ENCODE assay signal across 12 cellular contexts in the genomic region with DNA sequence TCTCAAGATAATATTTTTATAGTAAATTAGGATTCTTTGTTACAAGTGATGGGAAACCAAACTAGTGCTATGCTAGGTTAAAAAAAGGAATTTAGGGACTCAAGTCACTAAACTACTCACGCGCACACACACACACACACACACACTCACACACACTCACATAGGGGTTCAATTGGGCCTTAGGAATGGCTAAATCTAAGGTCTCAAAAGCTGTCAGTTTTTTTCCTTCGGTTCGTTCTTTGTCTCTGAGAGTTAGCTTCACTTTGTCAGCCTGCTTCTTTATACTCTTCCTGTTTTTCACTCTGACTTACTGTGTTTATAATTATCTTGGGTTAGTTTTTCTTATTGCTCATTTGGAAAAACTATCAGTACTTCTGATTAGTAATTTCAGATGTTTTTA.
DNase-seq lines count a peak whose midpoint lies in the region; ATAC-seq and TF ChIP-seq lines count a peak whose summit lies in the region.
"Had no signal": no experiment of that assay in that cellular context is flagged by ENCODE, and none has a peak within 500 bp of the region (broad histone marks: within the 10 kb centered on the region; RNA-seq: fewer than 3 reads in every experiment).

No MANE protein-coding gene starts in this region.

- H3K9me3 ChIP-seq in CD4-positive, CD25-positive, alpha-beta regulatory T cell (ENCODE audit: control insufficient read depth in 2 of 2, low read length in 2 of 2): peaks cover 1 to 2% of the 10 kb centered on the region in 2 experiments
- H3K9me3 ChIP-seq in fibroblast of lung (ENCODE audit: control insufficient read depth, insufficient read depth, low read depth, low read length): no peaks in the 10 kb centered on the region

- no peaks in the 10 kb centered on the region for H3K27me3 Mint-ChIP-seq in CD4-positive, CD25-positive, alpha-beta regulatory T cell
- H3K27me3 Mint-ChIP-seq in osteocyte (ENCODE audit: unreplicated experiment) (no peaks in the 10 kb centered on the region), WTC11 (ENCODE audit: low read depth) (no peaks in the 10 kb centered on the region)
- H3K27me3 Mint-ChIP-seq: dendritic cell treated with granulocyte-macrophage colony-stimulating factor and Interleukin-4, amounts not matched to agents 40 ng/mL and 50 ng/mL, for 4 days had no signal

- peak overlapping the region; percentile 88 to 95 (median 90) for H3K27ac Mint-ChIP-seq in CD4-positive, CD25-positive, alpha-beta regulatory T cell
- H3K27ac Mint-ChIP-seq in osteocyte (ENCODE audit: unreplicated experiment): peak overlapping the region; percentile 86
- no peak overlapping the region for H3K27ac Mint-ChIP-seq in WTC11
- H3K27ac Mint-ChIP-seq: dendritic cell treated with granulocyte-macrophage colony-stimulating factor and Interleukin-4, amounts not matched to agents 40 ng/mL and 50 ng/mL, for 4 days had no signal

- H3K36me3 Mint-ChIP-seq in CD4-positive, CD25-positive, alpha-beta regulatory T cell: peaks cover 2% of the 10 kb centered on the region
- H3K36me3 Mint-ChIP-seq in osteocyte (ENCODE audit: unreplicated experiment) (no peaks in the 10 kb centered on the region), WTC11 (no peaks in the 10 kb centered on the region)

- no peaks in the 10 kb centered on the region for H4K20me1 ChIP-seq in fibroblast of lung (ENCODE audit: control insufficient read depth, extremely low read depth, insufficient read depth, low read length)

- CTCF ChIA-PET in WTC11 (lab: Charles Lee): no interaction called here

- peak in 1 of 3 donors; percentile 9 for DNase-seq in CD4-positive, CD25-positive, alpha-beta regulatory T cell
- DNase-seq in RPMI7951 (ENCODE audit: low read depth) (peak; percentile 10), fibroblast of lung (ENCODE audit: low read depth in 2 of 2) (peak; percentile 25 to 38), osteocyte (ENCODE audit: extremely low spot score, unreplicated experiment) (no peak), NCI-H510A treated with DMSO at 0.1 percent for 48 hours (lab: John Stamatoyannopoulos, UW) (no peak), HuH-7.5 (ENCODE audit: low spot score) (no peak), WTC11 (ENCODE audit: low spot score) (no peak)
- no peak for DNase-seq in effector CD8-positive, alpha-beta T cell (lab: John Stamatoyannopoulos, UW)
- DNase-seq: NCI-H1694; stimulated activated CD4-positive, alpha-beta T cell treated with anti-CD3 and anti-CD28 coated beads, Interleukin-15, amount 100 ng/mL, for 24 hours; T1000 had no signal

- no peak for ATAC-seq in CD4-positive, CD25-positive, alpha-beta regulatory T cell (ENCODE audit: low read depth in 2 of 2)
- ATAC-seq in WTC11: no peak

- H3K79me2 ChIP-seq in fibroblast of lung (ENCODE audit: control insufficient read depth, insufficient read depth, low read length): peaks cover 2% of the 10 kb centered on the region

- peaks cover 9 to 44% (median 25%) of the 10 kb centered on the region in 4 donors for H3K4me1 Mint-ChIP-seq in CD4-positive, CD25-positive, alpha-beta regulatory T cell
- H3K4me1 Mint-ChIP-seq in osteocyte (ENCODE audit: unreplicated experiment): peaks cover 60% of the 10 kb centered on the region
- H3K4me1 Mint-ChIP-seq in WTC11: peaks cover 4% of the 10 kb centered on the region

- peaks cover 0 to 3% (median 0%) of the 10 kb centered on the region in 7 donors for H3K9me3 Mint-ChIP-seq in CD4-positive, CD25-positive, alpha-beta regulatory T cell
- peaks cover 1% of the 10 kb centered on the region for H3K9me3 Mint-ChIP-seq in osteocyte (ENCODE audit: unreplicated experiment)
- no peaks in the 10 kb centered on the region for H3K9me3 Mint-ChIP-seq in WTC11

- no peaks in the 10 kb centered on the region for H3K27me3 ChIP-seq in CD4-positive, CD25-positive, alpha-beta regulatory T cell (ENCODE audit: control insufficient read depth, insufficient read depth, low read length)
- no peaks in the 10 kb centered on the region for H3K27me3 ChIP-seq in fibroblast of lung (ENCODE audit: control insufficient read depth, insufficient read depth, low read length)

- peak overlapping the region; percentile 40 for H3K9ac ChIP-seq in fibroblast of lung (ENCODE audit: insufficient read depth, low read length)

- peak overlapping the region; percentile 89 for H3K4me2 ChIP-seq in fibroblast of lung (ENCODE audit: extremely low read depth, insufficient read depth, low read length)

- H3K4me3 ChIP-seq in CD4-positive, CD25-positive, alpha-beta regulatory T cell (ENCODE audit: low read depth, low read length): peak overlapping the region; percentile 34
- peak overlapping the region; percentile 3 to 29 (median 13) for H3K4me3 ChIP-seq in fibroblast of lung (replicated peaks in 1 of 4; ENCODE audit: control extremely low read depth in 1 of 4, insufficient read depth in 1 of 4, low read depth in 3 of 4, low read length in 4 of 4)

- H3K4me3 Mint-ChIP-seq in CD4-positive, CD25-positive, alpha-beta regulatory T cell: peak overlapping the region; percentile 28 to 80 (median 68)
- H3K4me3 Mint-ChIP-seq in osteocyte (ENCODE audit: unreplicated experiment) (no peak overlapping the region), WTC11 (no peak overlapping the region)
- H3K4me3 Mint-ChIP-seq: dendritic cell treated with granulocyte-macrophage colony-stimulating factor and Interleukin-4, amounts not matched to agents 40 ng/mL and 50 ng/mL, for 4 days had no signal

- H3K4me1 ChIP-seq in CD4-positive, CD25-positive, alpha-beta regulatory T cell (ENCODE audit: control insufficient read depth, insufficient read depth, low read length, poor library complexity, severe bottlenecking): peaks cover 8% of the 10 kb centered on the region
- H3K4me1 ChIP-seq in fibroblast of lung (ENCODE audit: control insufficient read depth, extremely low read depth, insufficient read depth, low read length): peaks cover 11% of the 10 kb centered on the region

- H2AFZ ChIP-seq in fibroblast of lung (ENCODE audit: low read length): peak overlapping the region; percentile 55

- TF ChIP-seq CTCF in fibroblast of lung (conservative IDR thresholded peaks at IDR 0.05 in 1 of 2, IDR thresholded peaks at IDR 0.05 in 1 of 2; ENCODE audit: low read depth in 1 of 2, low read length in 2 of 2) (no peak), osteocyte (IDR thresholded peaks at IDR 0.05) (no peak), WTC11 (IDR thresholded peaks at IDR 0.05) (no peak)

- no peaks in the 10 kb centered on the region for H3K36me3 ChIP-seq in CD4-positive, CD25-positive, alpha-beta regulatory T cell (ENCODE audit: control insufficient read depth, insufficient read depth, low read length)
- no peaks in the 10 kb centered on the region for H3K36me3 ChIP-seq in fibroblast of lung (ENCODE audit: control insufficient read depth, insufficient read depth, low read length)

- POLR2A ChIA-PET in WTC11 (lab: Charles Lee): no interaction called here

- peak overlapping the region; percentile 5 for H3K27ac ChIP-seq in CD4-positive, CD25-positive, alpha-beta regulatory T cell (ENCODE audit: insufficient read depth, low read length, poor library complexity, severe bottlenecking)
- H3K27ac ChIP-seq in fibroblast of lung (ENCODE audit: insufficient read depth, low read length): peak overlapping the region; percentile 75

TF ChIP-seq in WTC11, 78 proteins besides CTCF, POLR2A, EP300 and RAD21:
- TF ChIP-seq NFE2L1 (CRISPR knock-in tag; IDR thresholded peaks at IDR 0.05) (no peak), ETV6 (CRISPR knock-in tag; IDR thresholded peaks at IDR 0.05) (no peak), ZNF671 (CRISPR knock-in tag; IDR thresholded peaks at IDR 0.05) (no peak), RORB (CRISPR knock-in tag; IDR thresholded peaks at IDR 0.05) (no peak), ZBTB21 (CRISPR knock-in tag; IDR thresholded peaks at IDR 0.05; ENCODE audit: borderline replicate concordance) (no peak), PRRX2 (CRISPR knock-in tag; IDR thresholded peaks at IDR 0.05) (no peak), ZNF423 (CRISPR knock-in tag; IDR thresholded peaks at IDR 0.05) (no peak), ZNF219 (CRISPR knock-in tag; IDR thresholded peaks at IDR 0.05; ENCODE audit: borderline replicate concordance) (no peak)
- TF ChIP-seq, protein P1, sequence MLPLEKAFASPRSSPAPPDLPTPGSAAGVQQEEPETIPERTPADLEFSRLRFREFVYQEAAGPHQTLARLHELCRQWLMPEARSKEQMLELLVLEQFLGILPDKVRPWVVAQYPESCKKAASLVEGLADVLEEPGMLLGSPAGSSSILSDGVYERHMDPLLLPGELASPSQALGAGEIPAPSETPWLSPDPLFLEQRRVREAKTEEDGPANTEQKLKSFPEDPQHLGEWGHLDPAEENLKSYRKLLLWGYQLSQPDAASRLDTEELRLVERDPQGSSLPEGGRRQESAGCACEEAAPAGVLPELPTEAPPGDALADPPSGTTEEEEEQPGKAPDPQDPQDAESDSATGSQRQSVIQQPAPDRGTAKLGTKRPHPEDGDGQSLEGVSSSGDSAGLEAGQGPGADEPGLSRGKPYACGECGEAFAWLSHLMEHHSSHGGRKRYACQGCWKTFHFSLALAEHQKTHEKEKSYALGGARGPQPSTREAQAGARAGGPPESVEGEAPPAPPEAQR (CRISPR knock-in tag; IDR thresholded peaks at IDR 0.05): no peak
- TF ChIP-seq, protein P2, sequence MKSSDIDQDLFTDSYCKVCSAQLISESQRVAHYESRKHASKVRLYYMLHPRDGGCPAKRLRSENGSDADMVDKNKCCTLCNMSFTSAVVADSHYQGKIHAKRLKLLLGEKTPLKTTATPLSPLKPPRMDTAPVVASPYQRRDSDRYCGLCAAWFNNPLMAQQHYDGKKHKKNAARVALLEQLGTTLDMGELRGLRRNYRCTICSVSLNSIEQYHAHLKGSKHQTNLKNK (CRISPR knock-in tag; IDR thresholded peaks at IDR 0.05): no peak
- TF ChIP-seq, protein P3, sequence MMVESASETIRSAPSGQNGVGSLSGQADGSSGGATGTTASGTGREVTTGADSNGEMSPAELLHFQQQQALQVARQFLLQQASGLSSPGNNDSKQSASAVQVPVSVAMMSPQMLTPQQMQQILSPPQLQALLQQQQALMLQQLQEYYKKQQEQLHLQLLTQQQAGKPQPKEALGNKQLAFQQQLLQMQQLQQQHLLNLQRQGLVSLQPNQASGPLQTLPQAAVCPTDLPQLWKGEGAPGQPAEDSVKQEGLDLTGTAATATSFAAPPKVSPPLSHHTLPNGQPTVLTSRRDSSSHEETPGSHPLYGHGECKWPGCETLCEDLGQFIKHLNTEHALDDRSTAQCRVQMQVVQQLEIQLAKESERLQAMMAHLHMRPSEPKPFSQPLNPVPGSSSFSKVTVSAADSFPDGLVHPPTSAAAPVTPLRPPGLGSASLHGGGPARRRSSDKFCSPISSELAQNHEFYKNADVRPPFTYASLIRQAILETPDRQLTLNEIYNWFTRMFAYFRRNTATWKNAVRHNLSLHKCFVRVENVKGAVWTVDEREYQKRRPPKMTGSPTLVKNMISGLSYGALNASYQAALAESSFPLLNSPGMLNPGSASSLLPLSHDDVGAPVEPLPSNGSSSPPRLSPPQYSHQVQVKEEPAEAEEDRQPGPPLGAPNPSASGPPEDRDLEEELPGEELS (CRISPR knock-in tag; IDR thresholded peaks at IDR 0.05): no peak

Comparison
In these comparisons a context has a peak if more than half of its experiments do, and no peak if none do; other contexts are left out.
1. DNase-seq: peak in RPMI7951 (single experiment) and fibroblast of lung (2 of 2); none in osteocyte (single experiment), NCI-H510A treated with DMSO at 0.1 percent for 48 hours (single experiment), effector CD8-positive, alpha-beta T cell (single experiment), HuH-7.5 (single experiment) and WTC11 (single experiment).
2. H3K4me3 Mint-ChIP-seq: peak in CD4-positive, CD25-positive, alpha-beta regulatory T cell (4 of 4); none in osteocyte (single experiment) and WTC11 (single experiment).